19 cellular contexts compared by ENCODE assay signal in genomic region chr3:58864480-58864879, GRCh38.
DNase-seq lines count a peak whose midpoint lies in the region; ATAC-seq, FAIRE-seq and TF ChIP-seq lines count a peak whose summit lies in the region.
"Had no signal": no experiment of that assay in that cellular context is flagged by ENCODE, and none has a peak within 500 bp of the region (broad histone marks: within the 10 kb centered on the region; RNA-seq: fewer than 3 reads in every experiment).

No MANE protein-coding gene starts in this region.

- no peaks in the 10 kb centered on the region for H3K36me3 Mint-ChIP-seq in GM23338 (ENCODE audit: low read depth)
- H3K36me3 Mint-ChIP-seq: CD4-positive, CD25-positive, alpha-beta regulatory T cell; CD8-positive, alpha-beta memory T cell had no signal

- H3K9me3 Mint-ChIP-seq in GM23338, result no peaks in the 10 kb centered on the region
- H3K9me3 Mint-ChIP-seq: CD4-positive, CD25-positive, alpha-beta regulatory T cell; CD8-positive, alpha-beta memory T cell had no signal

- no peak overlapping the region for H3K4me3 ChIP-seq in DOHH2 (ENCODE audit: low read length)
- no peak overlapping the region for H3K4me3 ChIP-seq in GM23338
- H3K4me3 ChIP-seq in astrocyte of the spinal cord (ENCODE audit: low read depth, low read length), result no peak overlapping the region
- H3K4me3 ChIP-seq in gastroesophageal sphincter, result no peak overlapping the region
- no peak overlapping the region for H3K4me3 ChIP-seq in kidney (ENCODE audit: low read length in 2 of 2)
- H3K4me3 ChIP-seq: HAP-1, K562 had no signal

- H3K9ac ChIP-seq in kidney (ENCODE audit: low read length in 2 of 2), result no peak overlapping the region

- H3K27ac Mint-ChIP-seq in GM23338, result peak overlapping the region; percentile 72
- H3K27ac Mint-ChIP-seq: B cell; CD4-positive, CD25-positive, alpha-beta regulatory T cell; CD8-positive, alpha-beta memory T cell had no signal

- no peaks in the 10 kb centered on the region for H3K27me3 Mint-ChIP-seq in GM23338 (ENCODE audit: insufficient read depth, low read depth, poor library complexity)
- H3K27me3 Mint-ChIP-seq: B cell had no signal

- H3K27ac ChIP-seq in DOHH2 (ENCODE audit: low read depth, low read length), result peak overlapping the region; percentile 14; the same call in 1 of the 2 replicates
- H3K27ac ChIP-seq in GM23338 (ENCODE audit: low read depth), result no peak overlapping the region
- H3K27ac ChIP-seq in gastroesophageal sphincter, result no peak overlapping the region
- no peak overlapping the region for H3K27ac ChIP-seq in kidney (ENCODE audit: low read depth in 2 of 2, low read length in 2 of 2)
- H3K27ac ChIP-seq: HL-60 had no signal

- H3F3A ChIP-seq in DOHH2 (ENCODE audit: control insufficient read depth, insufficient read depth), result peaks cover 13% of the 10 kb centered on the region; the same call in 1 of the 2 replicates
- no peaks in the 10 kb centered on the region for H3F3A ChIP-seq in GM23338 (replicated peaks; ENCODE audit: low read depth)

- intact Hi-C loops in sciatic nerve (cut with DNase I), result no loop called here
- intact Hi-C loops in kidney (cut with DNase I), result no loop called here

- TF ChIP-seq POLR2A in gastroesophageal sphincter (IDR thresholded peaks at IDR 0.05), result no peak

- peaks cover 44% of the 10 kb centered on the region for H3K4me1 Mint-ChIP-seq in GM23338
- H3K4me1 Mint-ChIP-seq: CD4-positive, CD25-positive, alpha-beta regulatory T cell; CD8-positive, alpha-beta memory T cell had no signal

- in situ Hi-C loops in astrocyte of the spinal cord (cut with HindIII; ENCODE audit: low sequenced_read_pairs), result no loop called here

- no peak overlapping the region for H3K4me3 Mint-ChIP-seq in GM23338
- H3K4me3 Mint-ChIP-seq: B cell; CD4-positive, CD25-positive, alpha-beta regulatory T cell; CD8-positive, alpha-beta memory T cell had no signal

- no peak for FAIRE-seq in kidney (lab: Jason Lieb, UNC)
- FAIRE-seq: HTR-8/SVneo, K562 had no signal

- H3K9me3 ChIP-seq in DOHH2 (ENCODE audit: control insufficient read depth, insufficient read depth, low read length) (no peaks in the 10 kb centered on the region), gastroesophageal sphincter (no peaks in the 10 kb centered on the region), kidney (ENCODE audit: control insufficient read depth in 1 of 2, low read length in 2 of 2) (no peaks in the 10 kb centered on the region)
- H3K9me3 ChIP-seq: HAP-1 had no signal

- TF ChIP-seq CTCF in DOHH2 (IDR thresholded peaks at IDR 0.05; ENCODE audit: low read depth, low read length, poor library complexity, severe bottlenecking) (no peak), GM23338 (conservative IDR thresholded peaks at IDR 0.05; ENCODE audit: low read depth in 2 of 2) (no peak), astrocyte of the spinal cord (IDR thresholded peaks at IDR 0.05; ENCODE audit: low read depth, low read length) (no peak), gastroesophageal sphincter (IDR thresholded peaks at IDR 0.05) (no peak), kidney (IDR thresholded peaks at IDR 0.05; ENCODE audit: borderline replicate concordance, extremely low read depth, insufficient read depth) (no peak)

- no peak for DNase-seq in GM23338 (ENCODE audit: low spot score)
- peak; percentile 3 for DNase-seq in astrocyte of the spinal cord (ENCODE audit: low read depth, low spot score)
- peak; percentile 18 for DNase-seq in glomerular endothelial cell (ENCODE audit: extremely low read depth, low read depth, low spot score)
- DNase-seq in sciatic nerve (ENCODE audit: low spot score), result no peak
- DNase-seq in kidney, result no peak
- DNase-seq: C1 segment of cervical spinal cord; CD4-positive, CD25-positive, alpha-beta regulatory T cell; CD8-positive, alpha-beta memory T cell; COR-L47; DMS 273 treated with DMSO at 0.1 percent for 48 hours; GF-D8; IMR-90 had no signal

- H4K20me1 ChIP-seq in DOHH2 (ENCODE audit: control insufficient read depth, insufficient read depth, low read depth, low read length) (no peaks in the 10 kb centered on the region), GM23338 (replicated peaks; ENCODE audit: insufficient read depth) (no peaks in the 10 kb centered on the region)

- no peak overlapping the region for H3K4me2 ChIP-seq in DOHH2 (ENCODE audit: low read length)
- H3K4me2 ChIP-seq in GM23338, result no peak overlapping the region

- TF ChIP-seq EP300 in gastroesophageal sphincter (IDR thresholded peaks at IDR 0.05), result no peak

- H2AFZ ChIP-seq in GM23338, result no peak overlapping the region

- H3K9me2 ChIP-seq in DOHH2 (replicated peaks; ENCODE audit: control insufficient read depth, low read length), result no peaks in the 10 kb centered on the region
- H3K9me2 ChIP-seq in GM23338 (ENCODE audit: insufficient read depth), result no peaks in the 10 kb centered on the region

- H3K79me2 ChIP-seq in DOHH2 (ENCODE audit: control insufficient read depth, low read length) (no peaks in the 10 kb centered on the region), GM23338 (replicated peaks; ENCODE audit: insufficient read depth) (no peaks in the 10 kb centered on the region)

- no peak for ATAC-seq in GM23338
- no peak for ATAC-seq in gastroesophageal sphincter
- no peak for ATAC-seq in sciatic nerve
- ATAC-seq: K562 had no signal

- H3K27me3 ChIP-seq in DOHH2 (ENCODE audit: control insufficient read depth, low read length) (no peaks in the 10 kb centered on the region), GM23338 (ENCODE audit: insufficient read depth) (no peaks in the 10 kb centered on the region), gastroesophageal sphincter (no peaks in the 10 kb centered on the region)

- H3K36me3 ChIP-seq in DOHH2 (ENCODE audit: control insufficient read depth, low read length), result no peaks in the 10 kb centered on the region
- H3K36me3 ChIP-seq in GM23338 (ENCODE audit: insufficient read depth), result no peaks in the 10 kb centered on the region
- no peaks in the 10 kb centered on the region for H3K36me3 ChIP-seq in gastroesophageal sphincter
- no peaks in the 10 kb centered on the region for H3K36me3 ChIP-seq in kidney (ENCODE audit: control insufficient read depth in 1 of 2, insufficient read depth in 2 of 2, low read length in 2 of 2)
- H3K36me3 ChIP-seq: HAP-1 had no signal

- peaks cover 94% of the 10 kb centered on the region for H3K4me1 ChIP-seq in DOHH2 (ENCODE audit: control insufficient read depth, low read length)
- peaks cover 43% of the 10 kb centered on the region for H3K4me1 ChIP-seq in GM23338 (ENCODE audit: insufficient read depth)
- no peaks in the 10 kb centered on the region for H3K4me1 ChIP-seq in gastroesophageal sphincter
- no peaks in the 10 kb centered on the region for H3K4me1 ChIP-seq in kidney (ENCODE audit: control insufficient read depth in 1 of 2, insufficient read depth in 1 of 2, low read depth in 1 of 2, low read length in 2 of 2)

TF ChIP-seq in GM23338, 12 proteins besides CTCF, POLR2A, EP300 and RAD21 (continues in another document):
- no peak for TF ChIP-seq EZH2phosphoT487 (IDR thresholded peaks at IDR 0.05; ENCODE audit: unreplicated experiment)

Comparison
In these comparisons a context has a peak if more than half of its experiments do, and no peak if none do; other contexts are left out.
1. DNase-seq: peak in astrocyte of the spinal cord (single experiment) and glomerular endothelial cell (single experiment); none in GM23338 (single experiment), sciatic nerve (single experiment) and kidney (single experiment).